In genomic region chr2:44981714-44982108, GRCh38 we compare ENCODE assay signal across 9 cellular contexts. TPM values are rescaled to one million over a fixed set of nuclear protein-coding genes. Genes with fewer than 3 reads are reported as not detected.
DNase-seq lines count a peak whose midpoint lies in the region; ATAC-seq and TF ChIP-seq lines count a peak whose summit lies in the region.
"Had no signal": no experiment of that assay in that cellular context is flagged by ENCODE, and none has a peak within 500 bp of the region (broad histone marks: within the 10 kb centered on the region; RNA-seq: fewer than 3 reads in every experiment).

No MANE protein-coding gene starts in this region.

- no peak overlapping the region for H3K4me3 Mint-ChIP-seq in activated T-cell treated with anti-CD3 and anti-CD28 coated beads, Interleukin-2, amount 50 U/mL, for 4 hours
- H3K4me3 Mint-ChIP-seq in neural progenitor cell, result no peak overlapping the region
- H3K4me3 Mint-ChIP-seq in stimulated activated memory B cell treated with anti-CD40 and anti-IgM and Interleukin-4, amounts not matched to agents 10 μg/mL and 1 μg/mL and 100 μg/mL, for 72 hours, result no peak overlapping the region
- H3K4me3 Mint-ChIP-seq: activated naive CD8-positive, alpha-beta T cell had no signal

- TF ChIP-seq CTCF in Peyer's patch (IDR thresholded peaks at IDR 0.05), result peak in 5 of 6 experiments; percentile 69 to 85 (median 75)
- TF ChIP-seq CTCF in fibroblast of mammary gland (conservative IDR thresholded peaks at IDR 0.05; ENCODE audit: control insufficient read depth, insufficient read depth, low read depth, low read length), result peak; percentile 84
- peak; percentile 88 for TF ChIP-seq CTCF in neural progenitor cell (IDR thresholded peaks at IDR 0.05)

- no peaks in the 10 kb centered on the region for H3K9me3 ChIP-seq in Peyer's patch
- no peaks in the 10 kb centered on the region for H3K9me3 ChIP-seq in neural progenitor cell (ENCODE audit: low read depth)

- no peak for TF ChIP-seq POLR2A in Peyer's patch (IDR thresholded peaks at IDR 0.05)

- H4K20me1 ChIP-seq in neural progenitor cell (ENCODE audit: low read depth), result no peaks in the 10 kb centered on the region

- no peak overlapping the region for H3K27ac Mint-ChIP-seq in neural progenitor cell
- H3K27ac Mint-ChIP-seq in stimulated activated memory B cell treated with anti-CD40 and anti-IgM and Interleukin-4, amounts not matched to agents 10 μg/mL and 1 μg/mL and 100 μg/mL, for 72 hours, result no peak overlapping the region
- H3K27ac Mint-ChIP-seq: activated naive CD8-positive, alpha-beta T cell had no signal

- H3K27ac ChIP-seq in Peyer's patch (no peak overlapping the region), neural progenitor cell (no peak overlapping the region)

- peaks cover 29% of the 10 kb centered on the region for H3K27me3 Mint-ChIP-seq in activated T-cell treated with anti-CD3 and anti-CD28 coated beads, Interleukin-2, amount 50 U/mL, for 4 hours (ENCODE audit: low read depth)
- H3K27me3 Mint-ChIP-seq in neural progenitor cell (ENCODE audit: insufficient read depth, low read depth), result peaks cover 5% of the 10 kb centered on the region
- H3K27me3 Mint-ChIP-seq in stimulated activated memory B cell treated with anti-CD40 and anti-IgM and Interleukin-4, amounts not matched to agents 10 μg/mL and 1 μg/mL and 100 μg/mL, for 72 hours, result peaks cover 33% of the 10 kb centered on the region

- H3K9me3 Mint-ChIP-seq in activated T-cell treated with anti-CD3 and anti-CD28 coated beads, Interleukin-2, amount 50 U/mL, for 4 hours, result no peaks in the 10 kb centered on the region
- no peaks in the 10 kb centered on the region for H3K9me3 Mint-ChIP-seq in neural progenitor cell
- no peaks in the 10 kb centered on the region for H3K9me3 Mint-ChIP-seq in stimulated activated memory B cell treated with anti-CD40 and anti-IgM and Interleukin-4, amounts not matched to agents 10 μg/mL and 1 μg/mL and 100 μg/mL, for 72 hours

- ATAC-seq in activated T-cell treated with anti-CD3 and anti-CD28 coated beads, Interleukin-2, amount 50 U/mL, for 4 hours, result peak; percentile 69 to 84
- no peak for ATAC-seq in stimulated activated memory B cell treated with anti-CD40 and anti-IgM and Interleukin-4, amounts not matched to agents 10 μg/mL and 1 μg/mL and 100 μg/mL, for 72 hours

- H3K36me3 ChIP-seq in Peyer's patch (no peaks in the 10 kb centered on the region), neural progenitor cell (no peaks in the 10 kb centered on the region)

- no peaks in the 10 kb centered on the region for H3K4me1 ChIP-seq in Peyer's patch
- H3K4me1 ChIP-seq in neural progenitor cell, result peaks cover 3% of the 10 kb centered on the region

- no peaks in the 10 kb centered on the region for H3K79me2 ChIP-seq in neural progenitor cell (ENCODE audit: low read depth)

- H3K27me3 ChIP-seq in Peyer's patch, result no peaks in the 10 kb centered on the region
- H3K27me3 ChIP-seq in neural progenitor cell, result no peaks in the 10 kb centered on the region

- H3K4me3 ChIP-seq in Peyer's patch (no peak overlapping the region), fibroblast of mammary gland (ENCODE audit: control insufficient read depth, low read depth, low read length) (no peak overlapping the region), neural progenitor cell (no peak overlapping the region)

- no peaks in the 10 kb centered on the region for H3K36me3 Mint-ChIP-seq in activated T-cell treated with anti-CD3 and anti-CD28 coated beads, Interleukin-2, amount 50 U/mL, for 4 hours (ENCODE audit: insufficient read depth)
- H3K36me3 Mint-ChIP-seq in neural progenitor cell, result no peaks in the 10 kb centered on the region
- no peaks in the 10 kb centered on the region for H3K36me3 Mint-ChIP-seq in stimulated activated memory B cell treated with anti-CD40 and anti-IgM and Interleukin-4, amounts not matched to agents 10 μg/mL and 1 μg/mL and 100 μg/mL, for 72 hours
- H3K36me3 Mint-ChIP-seq: activated naive CD8-positive, alpha-beta T cell had no signal

- H3K9ac ChIP-seq in neural progenitor cell, result no peak overlapping the region

- H2AFZ ChIP-seq in neural progenitor cell (replicated peaks), result peak overlapping the region; percentile 75

- peak; percentile 86 for DNase-seq in DMS53 (lab: John Stamatoyannopoulos, UW)
- peak; percentile 75 for DNase-seq in LHCN-M2 (ENCODE audit: low read depth)
- DNase-seq in Peyer's patch, result peak; percentile 47 to 86 (median 75)
- peak; percentile 59 for DNase-seq in activated T-cell treated with anti-CD3 and anti-CD28 coated beads, Interleukin-2, amount 50 U/mL, for 4 hours
- DNase-seq in fibroblast of mammary gland (ENCODE audit: low read depth), result peak; percentile 80
- DNase-seq in neural progenitor cell (ENCODE audit: low spot score), result peak; percentile 89
- DNase-seq in stromal cell of bone marrow (ENCODE audit: low read depth), result peak; percentile 55

- H3K4me1 Mint-ChIP-seq in activated T-cell treated with anti-CD3 and anti-CD28 coated beads, Interleukin-2, amount 50 U/mL, for 4 hours (ENCODE audit: low read depth), result no peaks in the 10 kb centered on the region
- peaks cover 7% of the 10 kb centered on the region for H3K4me1 Mint-ChIP-seq in neural progenitor cell
- peaks cover 7% of the 10 kb centered on the region for H3K4me1 Mint-ChIP-seq in stimulated activated memory B cell treated with anti-CD40 and anti-IgM and Interleukin-4, amounts not matched to agents 10 μg/mL and 1 μg/mL and 100 μg/mL, for 72 hours

- no peak overlapping the region for H3K4me2 ChIP-seq in neural progenitor cell

- H3F3A ChIP-seq in neural progenitor cell (ENCODE audit: low read depth), result peaks cover 4% of the 10 kb centered on the region

RNA-seq across cellular contexts. Expression of gene SIX2, which starts 27.5 kb away (rescaled TPM):
- total RNA-seq in LHCN-M2 (2014; rRNA removed) (55.6 and 65.7 TPM in 2 replicates), Peyer's patch (not detected), neural progenitor cell (ENCODE audit: low replicate concordance) (0.12 TPM in 1 of 2 replicates, not detected in the other)
- 44.5 TPM for polyA plus RNA-seq in LHCN-M2 (2012)
- not detected for total RNA-seq in activated T-cell treated with anti-CD3 and anti-CD28 coated beads, Interleukin-2, amount 50 U/mL, for 4 hours

RNA-seq across cellular contexts. Expression of gene SIX3, which starts 40.2 kb away (rescaled TPM):
- total RNA-seq in LHCN-M2 (2014; rRNA removed), result not detected in 2 replicates
- polyA plus RNA-seq in LHCN-M2 (2012), result 0.09 TPM
- total RNA-seq in Peyer's patch, result not detected
- total RNA-seq in activated T-cell treated with anti-CD3 and anti-CD28 coated beads, Interleukin-2, amount 50 U/mL, for 4 hours, result under 1 TPM in 1 of 3 donors, not detected in 2; 0.11 TPM
- 14.5 and 28.8 TPM in 2 replicates for total RNA-seq in neural progenitor cell (ENCODE audit: low replicate concordance)

Comparison
In these comparisons a context has a peak if more than half of its experiments do, and no peak if none do; other contexts are left out.
1. RNA of gene SIX2, which starts 27.5 kb away (total RNA-seq): 55.6 to 65.7 TPM in LHCN-M2; not detected in Peyer's patch, not detected in activated T-cell treated with anti-CD3 and anti-CD28 coated beads, Interleukin-2, amount 50 U/mL, for 4 hours and 0.12 TPM in neural progenitor cell; every median in the first group is over 10 times any median in the second.
2. RNA of gene SIX3, which starts 40.2 kb away (total RNA-seq): 14.5 to 28.8 TPM in neural progenitor cell; 0.11 TPM in activated T-cell treated with anti-CD3 and anti-CD28 coated beads, Interleukin-2, amount 50 U/mL, for 4 hours, not detected in LHCN-M2 and not detected in Peyer's patch; every median in the first group is over 10 times any median in the second.
3. Peak in every context shown above with its lines, with median percentiles within 50 percentile points of each other: DNase-seq and CTCF ChIP-seq.